10 cellular contexts compared by ENCODE assay signal in the genomic region with DNA sequence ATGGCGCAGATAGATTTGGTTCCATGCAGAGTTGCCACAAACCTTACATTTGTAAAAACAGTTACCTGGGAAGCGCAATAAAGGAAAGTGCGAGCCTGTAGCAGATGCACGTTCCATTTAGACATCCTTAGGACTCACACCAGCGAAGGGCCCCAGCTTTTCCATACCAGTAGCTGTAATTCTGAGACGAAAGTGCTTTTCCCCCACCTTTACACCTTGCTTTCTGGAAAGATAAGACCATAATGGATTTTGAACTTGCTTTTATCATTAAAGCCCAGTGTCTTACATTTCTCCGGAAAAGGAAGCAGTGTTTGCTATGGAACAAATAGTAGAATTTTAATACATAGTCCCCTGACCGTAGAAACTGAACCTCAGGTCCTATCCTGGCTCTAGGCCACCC. TPM values are rescaled to one million over a fixed set of nuclear protein-coding genes. Genes with fewer than 3 reads are reported as not detected.
A peak's percentile ranks its signal among the peaks of the same experiment; 100 is the strongest.
DNase-seq lines count a peak whose midpoint lies in the region; ATAC-seq and TF ChIP-seq lines count a peak whose summit lies in the region.
"Had no signal": no experiment of that assay in that cellular context is flagged by ENCODE, and none has a peak within 500 bp of the region (broad histone marks: within the 10 kb centered on the region; RNA-seq: fewer than 3 reads in every experiment).

No MANE protein-coding gene starts in this region.

- BruUV-seq in A673 (replicated peaks; lab: Mats Ljungman, UMichigan) = no TSS peak

- H3K9me3 ChIP-seq in A673 (ENCODE audit: low read depth, low read length, poor library complexity, severe bottlenecking) (no peaks in the 10 kb centered on the region), HUES48 (ENCODE audit: control insufficient read depth, insufficient read depth, low read length) (no peaks in the 10 kb centered on the region), muscle layer of colon (ENCODE audit: low read length) (no peaks in the 10 kb centered on the region)

- intact Hi-C loops in A673 (cut with micrococcal nuclease; ENCODE audit: unreplicated experiment) (no loop called here), dorsolateral prefrontal cortex (cut with DNase I) (loop anchor here (1.0 kb wide), 1 partner anchor 12 kb away; the partner anchor contains the start of gene KDM5A (in 2 of the 2))

- ATAC-seq in GM21526 (IDR thresholded peaks at IDR 0.05; ENCODE audit: low FRiP score, unreplicated experiment) = no peak
- no peak for ATAC-seq in GM21423 (IDR thresholded peaks at IDR 0.05; ENCODE audit: unreplicated experiment)
- no peak for ATAC-seq in T-cell (replicated peaks in 1 of 4)

- H3K9me3 Mint-ChIP-seq in T-cell = no peaks in the 10 kb centered on the region
- H3K9me3 Mint-ChIP-seq: neural crest cell had no signal

- no peak overlapping the region for H3K27ac Mint-ChIP-seq in T-cell

- H3K27me3 Mint-ChIP-seq in T-cell = no peaks in the 10 kb centered on the region

- CTCF ChIA-PET in A673 (lab: Charles Lee) (no interaction called here), T-cell (lab: Charles Lee) (interaction anchor here (0.9 to 2.9 kb wide), 5 partner anchors 12 to 549 kb away, joined by 3 to 26 read pairs (median 3); partner anchors contain the start of genes KDM5A (in 2 of the 2) and RAD52 (in 1 of the 2))

- peaks cover 13% of the 10 kb centered on the region for H3K36me3 Mint-ChIP-seq in T-cell

- H3K9ac ChIP-seq in HUES48 (ENCODE audit: low read depth, low read length) (no peak overlapping the region), muscle layer of colon (ENCODE audit: low read length) (no peak overlapping the region)

- H3K27me3 ChIP-seq in A673 (replicated peaks; ENCODE audit: insufficient read depth, low read depth, low read length, poor library complexity) (no peaks in the 10 kb centered on the region), HUES48 (ENCODE audit: control insufficient read depth, insufficient read depth, low read length) (no peaks in the 10 kb centered on the region), dorsolateral prefrontal cortex (no peaks in the 10 kb centered on the region), muscle layer of colon (ENCODE audit: control insufficient read depth in 1 of 2, insufficient read depth in 2 of 2, low read length in 2 of 2) (no peaks in the 10 kb centered on the region)

- H3K4me1 ChIP-seq in A673 (ENCODE audit: insufficient read depth, low read length, poor library complexity, severe bottlenecking) (peaks cover 13% of the 10 kb centered on the region), HUES48 (ENCODE audit: control insufficient read depth, insufficient read depth, low read length) (0 out of 2 replicates have a peak, but pooled peaks cover 7% of the 10 kb centered on the region), muscle layer of colon (ENCODE audit: insufficient read depth, low read length) (peaks cover 15% of the 10 kb centered on the region)

- POLR2A ChIA-PET in A673 (lab: Charles Lee; ENCODE audit: low non-redundant PET) (no interaction called here), T-cell (lab: Charles Lee) (interaction anchor here (0.5 to 1.9 kb wide), 5 partner anchors 12 to 1220 kb away, joined by 3 to 14 read pairs (median 5); partner anchors contain the start of gene KDM5A (in 2 of the 2))

- H3K4me3 Mint-ChIP-seq in T-cell = no peak overlapping the region
- H3K4me3 Mint-ChIP-seq: neural crest cell had no signal

- H3K4me1 Mint-ChIP-seq in T-cell = peaks cover 0 to 5% (median 2%) of the 10 kb centered on the region in 3 donors
- H3K4me1 Mint-ChIP-seq: neural crest cell had no signal

- no peak for TF ChIP-seq CTCF in A673 (conservative IDR thresholded peaks at IDR 0.05; ENCODE audit: low read depth, low read length)
- no peak for TF ChIP-seq CTCF in dorsolateral prefrontal cortex (IDR thresholded peaks at IDR 0.05 in 54 of 56, conservative IDR thresholded peaks at IDR 0.05 in 2 of 56; ENCODE audit: low read depth in 1 of 56, partially characterized antibody in 56 of 56)

- H3K4me3 ChIP-seq in A673 (ENCODE audit: low read depth, low read length, poor library complexity, severe bottlenecking) (peak overlapping the region; percentile 81), HUES48 (ENCODE audit: low read depth, low read length) (peak overlapping the region; percentile 99), dorsolateral prefrontal cortex (peak overlapping the region; percentile 46 to 90 (median 77)), muscle layer of colon (ENCODE audit: low read depth in 1 of 2, low read length in 2 of 2) (peak overlapping the region; percentile 7 to 99)

- DNase-seq in A673 (ENCODE audit: low spot score) (no peak), dorsolateral prefrontal cortex (no peak), T-cell (no peak), UCSD-AML1 (lab: John Stamatoyannopoulos, UW; ENCODE audit: unreplicated experiment) (no peak)
- DNase-seq: NCI-H446 had no signal

- H3K36me3 ChIP-seq in A673 (ENCODE audit: insufficient read depth, low read length, poor library complexity, severe bottlenecking) (peaks cover 9% of the 10 kb centered on the region), HUES48 (ENCODE audit: control insufficient read depth, insufficient read depth, low read length) (peaks cover 18% of the 10 kb centered on the region), muscle layer of colon (ENCODE audit: insufficient read depth, low read length) (no peaks in the 10 kb centered on the region)

- H3K27ac ChIP-seq in A673 (ENCODE audit: low read depth, low read length, poor library complexity, severe bottlenecking) = peak overlapping the region; percentile 77
- no peak overlapping the region for H3K27ac ChIP-seq in HUES48 (ENCODE audit: low read depth, low read length)
- H3K27ac ChIP-seq in dorsolateral prefrontal cortex = peak overlapping the region in 31 of 59 donors; percentile 14 to 83 (median 61)
- H3K27ac ChIP-seq in muscle layer of colon (ENCODE audit: low read depth, low read length) = no peak overlapping the region

RNA-seq across cellular contexts. Expression of gene CCDC77, which starts 0.6 kb away (rescaled TPM):
- total RNA-seq in A673 (2021) (43.3 and 44.4 TPM in 2 replicates), dorsolateral prefrontal cortex (10 to 100 TPM in 58 of 120 experiments, 1 to 10 TPM in 62; 5.3 to 21.3 (median 9.9) TPM), T-cell (10 to 100 TPM in 3 of 5 donors, 1 to 10 TPM in 2; 9.7 to 14.6 (median 10.3) TPM)

RNA-seq across cellular contexts. Expression of gene KDM5A, which starts 11.7 kb away (rescaled TPM):
- total RNA-seq in A673 (2021) (68.8 and 73.3 TPM in 2 replicates), dorsolateral prefrontal cortex (100 to 1,000 TPM in 2 of 120 experiments, 10 to 100 TPM in 118; 41.6 to 106 (median 69.8) TPM), T-cell (100 to 1,000 TPM; 126 to 157 (median 142) TPM)

RNA-seq across cellular contexts. Expression of gene B4GALNT3, which starts 58.9 kb away (rescaled TPM):
- total RNA-seq in A673 (2021) (19.4 and 20.2 TPM in 2 replicates), dorsolateral prefrontal cortex (10 to 100 TPM in 101 of 120 experiments, 1 to 10 TPM in 19; 4.8 to 25.5 (median 13.2) TPM), T-cell (1 to 10 TPM in 4 of 5 donors, under 1 TPM in 1; 0.70 to 3.8 (median 2.0) TPM)

Comparison
In these comparisons a context has a peak if more than half of its experiments do, and no peak if none do; other contexts are left out.
1. H3K27ac ChIP-seq: peak in A673 (single experiment) and dorsolateral prefrontal cortex (31 of 59); none in HUES48 (single experiment) and muscle layer of colon (single experiment).
2. Peak in every context shown above with its lines, with median percentiles within 50 percentile points of each other: H3K4me3 ChIP-seq.